Comparison of ENCODE assay signal across 14 cellular contexts in genomic region chr7:28708033-28708451, GRCh38.
DNase-seq lines count a peak whose midpoint lies in the region; ATAC-seq, FAIRE-seq and TF ChIP-seq lines count a peak whose summit lies in the region.
"Had no signal": no experiment of that assay in that cellular context is flagged by ENCODE, and none has a peak within 500 bp of the region (broad histone marks: within the 10 kb centered on the region; RNA-seq: fewer than 3 reads in every experiment).

No MANE protein-coding gene starts in this region.

- intact Hi-C loops in PC-9 (cut with micrococcal nuclease; ENCODE audit: unreplicated experiment) = no loop called here

- BruUV-seq in PC-9 (replicated peaks; lab: Mats Ljungman, UMichigan) = no TSS peak

- peak overlapping the region; percentile 3; the same call in 1 of the 2 replicates for H3K4me2 ChIP-seq in PC-9
- H3K4me2 ChIP-seq: SK-N-SH had no signal

- POLR2A ChIA-PET in PC-9 (lab: Charles Lee; ENCODE audit: unreplicated experiment) = no interaction called here

- H3K4me3 ChIP-seq in PC-9 (no peak overlapping the region), neuron (ENCODE audit: low read length) (peak overlapping the region; percentile 53)
- H3K4me3 ChIP-seq: adrenal gland had no signal

- FAIRE-seq in GM19239 (lab: Jason Lieb, UNC) = no peak

- H3K27ac ChIP-seq in PC-9 = no peak overlapping the region
- H3K27ac ChIP-seq in foreskin keratinocyte = no peak overlapping the region
- H3K27ac ChIP-seq: adrenal gland had no signal

- TF ChIP-seq CTCF in PC-9 (conservative IDR thresholded peaks at IDR 0.05) = no peak
- TF ChIP-seq CTCF in foreskin keratinocyte (conservative IDR thresholded peaks at IDR 0.05) = no peak

- H3K79me2 ChIP-seq in PC-9 (ENCODE audit: low read depth) = no peaks in the 10 kb centered on the region

- H3K36me3 ChIP-seq in PC-9 (ENCODE audit: low read depth) = no peaks in the 10 kb centered on the region
- H3K36me3 ChIP-seq in neuron (ENCODE audit: insufficient read depth, low read length) = no peaks in the 10 kb centered on the region
- H3K36me3 ChIP-seq: adrenal gland, BE2C had no signal

- H3K9me3 ChIP-seq in PC-9 (ENCODE audit: insufficient read depth, low read depth) = no peaks in the 10 kb centered on the region
- H3K9me3 ChIP-seq in neuron (ENCODE audit: low read length) = no peaks in the 10 kb centered on the region
- H3K9me3 ChIP-seq: adrenal gland, BE2C, SK-N-SH had no signal

- peaks cover 5% of the 10 kb centered on the region; the same call in 1 of the 2 replicates for H3K4me1 ChIP-seq in PC-9 (replicated peaks; ENCODE audit: insufficient read depth)
- H3K4me1 ChIP-seq in foreskin keratinocyte = no peaks in the 10 kb centered on the region
- peaks cover 38% of the 10 kb centered on the region for H3K4me1 ChIP-seq in neuron (ENCODE audit: insufficient read depth, low read length)
- H3K4me1 ChIP-seq: adrenal gland had no signal

- peak; percentile 79 for ATAC-seq in foreskin keratinocyte
- ATAC-seq: activated CD8-positive, alpha-beta T cell treated with anti-CD3 and anti-CD28 coated beads, Interleukin-2, amount 10 ng/mL, durations not matched to agents 7 days and 5 days had no signal

- no peaks in the 10 kb centered on the region for H4K20me1 ChIP-seq in PC-9 (ENCODE audit: insufficient read depth)

- H3F3A ChIP-seq in PC-9 (ENCODE audit: insufficient read depth, low read depth) = no peaks in the 10 kb centered on the region

- CTCF ChIA-PET in PC-9 (lab: Charles Lee) = no interaction called here

- H2AFZ ChIP-seq in PC-9 (no peak overlapping the region), neuron (ENCODE audit: low read depth, low read length) (peak overlapping the region; percentile 77)

- no peaks in the 10 kb centered on the region for H3K9me2 ChIP-seq in PC-9 (ENCODE audit: insufficient read depth)
- H3K9me2 ChIP-seq: SK-N-SH had no signal

- H3K27me3 ChIP-seq in PC-9 (ENCODE audit: insufficient read depth, low read depth) (no peaks in the 10 kb centered on the region), foreskin keratinocyte (no peaks in the 10 kb centered on the region), neuron (ENCODE audit: insufficient read depth, low read length) (no peaks in the 10 kb centered on the region)
- H3K27me3 ChIP-seq: adrenal gland, BE2C had no signal

- DNase-seq in AG08395 (ENCODE audit: low spot score) (peak; percentile 41), PC-9 (peak in 1 of 2 experiments; percentile 48), foreskin keratinocyte (peak; percentile 40 to 73), AML-193 (lab: John Stamatoyannopoulos, UW) (no peak), NCI-H1092 treated with DMSO at 0.1 percent for 48 hours (lab: John Stamatoyannopoulos, UW) (no peak), GM19239 (ENCODE audit: insufficient read length, low spot score) (no peak)
- no peak for DNase-seq in activated CD4-positive, alpha-beta T cell treated with anti-CD3 and anti-CD28 coated beads, Interleukin-2, amount 50 U/mL, for 1 hour
- DNase-seq: activated CD8-positive, alpha-beta T cell treated with anti-CD3 and anti-CD28 coated beads, Interleukin-2, amount 10 ng/mL, durations not matched to agents 7 days and 5 days; naive B cell; NCI-H345; SK-N-SH had no signal

Comparison
In these comparisons a context has a peak if more than half of its experiments do, and no peak if none do; other contexts are left out.
1. DNase-seq: peak in AG08395 (single experiment) and foreskin keratinocyte (2 of 2); none in activated CD4-positive, alpha-beta T cell treated with anti-CD3 and anti-CD28 coated beads, Interleukin-2, amount 50 U/mL, for 1 hour (single experiment), AML-193 (0 of 2), NCI-H1092 treated with DMSO at 0.1 percent for 48 hours (single experiment) and GM19239 (single experiment).